ENCODE assay signal across 8 cellular contexts in genomic region chr10:50326757-50327701, GRCh38.
DNase-seq lines count a peak whose midpoint lies in the region; ATAC-seq and TF ChIP-seq lines count a peak whose summit lies in the region.

No MANE protein-coding gene starts in this region.

- H4K5ac ChIP-seq in H9 (ENCODE audit: insufficient read length, low read depth, low read length): no peak overlapping the region

- H2BK15ac ChIP-seq in H9 (ENCODE audit: low read depth, low read length): no peak overlapping the region

- peak overlapping the region in 1 of 7 experiments; percentile 3 for H3K4me3 ChIP-seq in skin epidermis
- no peak overlapping the region for H3K4me3 ChIP-seq in BE2C (ENCODE audit: low read depth, low read length)

- no peak overlapping the region for H3K18ac ChIP-seq in H9 (ENCODE audit: insufficient read length, low read depth, low read length)

- no peaks in the 10 kb centered on the region for H3K23me2 ChIP-seq in H9 (ENCODE audit: insufficient read length, low read depth, low read length, poor library complexity, severe bottlenecking)

- H3K9me3 ChIP-seq in H9 (ENCODE audit: control insufficient read depth, low read depth, low read length) (no peaks in the 10 kb centered on the region), BE2C (no peaks in the 10 kb centered on the region)

- H2BK20ac ChIP-seq in H9 (ENCODE audit: low read depth, low read length, poor library complexity, severe bottlenecking): no peak overlapping the region

- no peaks in the 10 kb centered on the region for H3K36me3 Mint-ChIP-seq in H9 (ENCODE audit: insufficient read depth in 1 of 3, low read depth in 3 of 3)

- H3T11ph ChIP-seq in H9 (ENCODE audit: low read length): no peak overlapping the region

- H3K9me3 Mint-ChIP-seq in H9: no peaks in the 10 kb centered on the region

- no peaks in the 10 kb centered on the region for H3K79me1 ChIP-seq in H9 (ENCODE audit: insufficient read depth, low read depth, low read length, poor library complexity, severe bottlenecking)

- no peak overlapping the region for H2BK120ac ChIP-seq in H9 (ENCODE audit: low read depth, low read length, poor library complexity, severe bottlenecking)

- H3K4me2 ChIP-seq in H9 (ENCODE audit: insufficient read depth, insufficient read length, low read length): no peak overlapping the region

- H2AK5ac ChIP-seq in H9 (ENCODE audit: insufficient read length, low read length): no peak overlapping the region

- peak; percentile 85 for ATAC-seq in Right ventricle myocardium superior (ENCODE audit: poor library complexity)
- ATAC-seq in GM19397 (IDR thresholded peaks at IDR 0.05; ENCODE audit: unreplicated experiment): no peak

- no peak overlapping the region for H3K9ac ChIP-seq in H9 (ENCODE audit: extremely low read depth, insufficient read length, low read length)

- TF ChIP-seq CTCF in H9 (conservative IDR thresholded peaks at IDR 0.05): no peak
- no peak for TF ChIP-seq CTCF in VCaP (conservative IDR thresholded peaks at IDR 0.05)
- TF ChIP-seq CTCF in BE2C (IDR thresholded peaks at IDR 0.05; ENCODE audit: low read depth, low read length): no peak

- no peak overlapping the region for H4K8ac ChIP-seq in H9 (replicated peaks; ENCODE audit: insufficient read length, low read depth, low read length)

- peak overlapping the region in 2 of 3 experiments; percentile 10 to 11; a peak in 4 of 7 replicates for H3K27ac Mint-ChIP-seq in H9

- H2AFZ ChIP-seq in H9 (ENCODE audit: low read length): no peak overlapping the region

- no peak overlapping the region for H4K91ac ChIP-seq in H9 (ENCODE audit: insufficient read length, low read depth, low read length)

- H3K79me2 ChIP-seq in H9 (ENCODE audit: insufficient read depth, low read length): no peaks in the 10 kb centered on the region

- no peaks in the 10 kb centered on the region for H4K20me1 ChIP-seq in H9 (ENCODE audit: control insufficient read depth, insufficient read depth, insufficient read length)

- DNase-seq in H9 (no peak), Right ventricle myocardium superior (peak; percentile 53), NCI-H2196 treated with DMSO at 0.1 percent for 48 hours (lab: John Stamatoyannopoulos, UW; ENCODE audit: unreplicated experiment) (no peak), BE2C (no peak)
- DNase-seq in activated CD4-positive, alpha-beta T cell treated with anti-CD3 and anti-CD28 coated beads for 4 hours: no peak

- peaks cover 17 to 26% of the 10 kb centered on the region in 2 experiments for H3K4me1 Mint-ChIP-seq in H9

- H3K56ac ChIP-seq in H9 (ENCODE audit: insufficient read length, low read depth, low read length): no peak overlapping the region

- no peak overlapping the region for H3K4me3 Mint-ChIP-seq in H9

- H2BK5ac ChIP-seq in H9 (ENCODE audit: insufficient read length, low read length): no peak overlapping the region

- intact Hi-C loops in Right ventricle myocardium superior (cut with DNase I): no loop called here

- no peak overlapping the region for H2BK12ac ChIP-seq in H9 (ENCODE audit: insufficient read length, low read depth, low read length)

- H3K27me3 Mint-ChIP-seq in H9 (ENCODE audit: low read depth): no peaks in the 10 kb centered on the region

- H3K4me1 ChIP-seq in H9 (ENCODE audit: insufficient read depth, low read length): peaks cover 4% of the 10 kb centered on the region; the same call in 1 of the 2 replicates
- H3K4me1 ChIP-seq in BE2C: no peaks in the 10 kb centered on the region

- H3K23ac ChIP-seq in H9 (ENCODE audit: insufficient read length, low read depth, low read length): no peak overlapping the region

- H3K27me3 ChIP-seq in H9 (ENCODE audit: insufficient read depth, low read length) (no peaks in the 10 kb centered on the region), BE2C (no peaks in the 10 kb centered on the region)

- no peaks in the 10 kb centered on the region for H3K36me3 ChIP-seq in BE2C

- no peak overlapping the region for H3K14ac ChIP-seq in H9 (ENCODE audit: insufficient read depth, low read length)

- WGBS in H9 (ENCODE audit: extremely low coverage, insufficient read length, low lambda C conversion rate): no CpG with 5 or more reads among the region's 13 CpGs

- no peak overlapping the region for H3K27ac ChIP-seq in H9 (ENCODE audit: insufficient read length, low read depth, low read length)
- peak overlapping the region; percentile 61 for H3K27ac ChIP-seq in VCaP
- H3K27ac ChIP-seq in skin epidermis: peak overlapping the region in 14 of 21 experiments; percentile 1 to 76 (median 46)

- H3K4ac ChIP-seq in H9 (ENCODE audit: low read depth, low read length): no peak overlapping the region
